Comparison of ENCODE assay signal across 8 cellular contexts in genomic region chr3:53253707-53254106, GRCh38. TPM values are rescaled to one million over a fixed set of nuclear protein-coding genes. Genes with fewer than 3 reads are reported as not detected.
DNase-seq lines count a peak whose midpoint lies in the region; ATAC-seq, FAIRE-seq and TF ChIP-seq lines count a peak whose summit lies in the region.

No MANE protein-coding gene starts in this region.

- DNase-seq in GM12891 (ENCODE audit: insufficient read length, low spot score) (no peak), SJSA1 (ENCODE audit: low read depth in 1 of 2, low spot score in 2 of 2) (no peak), fibroblast of lung (ENCODE audit: low read depth in 2 of 2) (peak in 1 of 2 donors; percentile 17), skeletal muscle cell (ENCODE audit: low read depth) (no peak), cortex of kidney (lab: John Stamatoyannopoulos, UW) (no peak), SIG-M5 (lab: John Stamatoyannopoulos, UW) (no peak), testis (no peak)

- ATAC-seq in GM19324 (IDR thresholded peaks at IDR 0.05; ENCODE audit: low FRiP score, unreplicated experiment) = no peak

- WGBS in testis, 2 donors = 70 to 72% methylated on average over 4 of the region's 4 CpGs

- peaks cover 11% of the 10 kb centered on the region for H4K20me1 ChIP-seq in fibroblast of lung (ENCODE audit: control insufficient read depth, extremely low read depth, insufficient read depth, low read length)

- TF ChIP-seq CTCF in fibroblast of lung (conservative IDR thresholded peaks at IDR 0.05 in 1 of 2, IDR thresholded peaks at IDR 0.05 in 1 of 2; ENCODE audit: low read depth in 1 of 2, low read length in 2 of 2) (no peak), testis (IDR thresholded peaks at IDR 0.05) (no peak)

- H3K4me2 ChIP-seq in fibroblast of lung (ENCODE audit: extremely low read depth, insufficient read depth, low read length) = peak overlapping the region; percentile 97

- H3K9me3 ChIP-seq in SJSA1 (replicated peaks) = no peaks in the 10 kb centered on the region
- H3K9me3 ChIP-seq in fibroblast of lung (ENCODE audit: control insufficient read depth, insufficient read depth, low read depth, low read length) = no peaks in the 10 kb centered on the region
- no peaks in the 10 kb centered on the region for H3K9me3 ChIP-seq in testis

- H3K27ac ChIP-seq in SJSA1 (no peak overlapping the region), fibroblast of lung (ENCODE audit: insufficient read depth, low read length) (peak overlapping the region; percentile 22), testis (no peak overlapping the region)

- H3K79me2 ChIP-seq in fibroblast of lung (ENCODE audit: control insufficient read depth, insufficient read depth, low read length) = peaks cover 71% of the 10 kb centered on the region

- peak; percentile 71 for FAIRE-seq in GM12891 (lab: Jason Lieb, UNC)

- H3K27me3 ChIP-seq in SJSA1 (replicated peaks) = no peaks in the 10 kb centered on the region
- H3K27me3 ChIP-seq in fibroblast of lung (ENCODE audit: control insufficient read depth, insufficient read depth, low read length) = no peaks in the 10 kb centered on the region
- no peaks in the 10 kb centered on the region for H3K27me3 ChIP-seq in testis

- peak overlapping the region; percentile 98 for H3K4me3 ChIP-seq in SJSA1
- peak overlapping the region; percentile 95 to 97 (median 97) for H3K4me3 ChIP-seq in fibroblast of lung (replicated peaks in 1 of 4; ENCODE audit: control extremely low read depth in 1 of 4, insufficient read depth in 1 of 4, low read depth in 3 of 4, low read length in 4 of 4)
- peak overlapping the region; percentile 83 for H3K4me3 ChIP-seq in skeletal muscle cell (ENCODE audit: low read depth, low read length)
- peak overlapping the region in 1 of 2 donors; percentile 89 for H3K4me3 ChIP-seq in testis

- H3K9ac ChIP-seq in fibroblast of lung (ENCODE audit: insufficient read depth, low read length) = no peak overlapping the region

- TF ChIP-seq POLR2A in GM12891 (IDR thresholded peaks at IDR 0.05; ENCODE audit: low read depth, low read length) (no peak), testis (IDR thresholded peaks at IDR 0.05) (no peak)

- H3K36me3 ChIP-seq in SJSA1 (peaks cover 41% of the 10 kb centered on the region), fibroblast of lung (ENCODE audit: control insufficient read depth, insufficient read depth, low read length) (peaks cover 3% of the 10 kb centered on the region), testis (ENCODE audit: low read depth, missing control alignments) (no peaks in the 10 kb centered on the region)

- no peak overlapping the region for H2AFZ ChIP-seq in fibroblast of lung (ENCODE audit: low read length)

- H3K4me1 ChIP-seq in SJSA1 (replicated peaks) = peaks cover 31% of the 10 kb centered on the region
- H3K4me1 ChIP-seq in fibroblast of lung (ENCODE audit: control insufficient read depth, extremely low read depth, insufficient read depth, low read length) = peaks cover 15% of the 10 kb centered on the region
- peaks cover 13% of the 10 kb centered on the region for H3K4me1 ChIP-seq in testis

- intact Hi-C loops in testis (cut with DNase I; ENCODE audit: low total_unique reads) = no loop called here

TF ChIP-seq in GM12891, 5 proteins besides CTCF, POLR2A, EP300 and RAD21:
- TF ChIP-seq SPI1 (IDR thresholded peaks at IDR 0.05; ENCODE audit: low read depth, low read length) = no peak
- no peak for TF ChIP-seq POU2F2 (IDR thresholded peaks at IDR 0.05; ENCODE audit: low read depth, low read length)
- TF ChIP-seq TAF1 (IDR thresholded peaks at IDR 0.05; ENCODE audit: low read depth, low read length) = no peak
- no peak for TF ChIP-seq POLR2AphosphoS5 (IDR thresholded peaks at IDR 0.05; ENCODE audit: low read depth, low read length)
- TF ChIP-seq PAX5 (IDR thresholded peaks at IDR 0.05; ENCODE audit: insufficient read depth, low read length, severe bottlenecking) = no peak

RNA-seq across cellular contexts. Expression of gene TKT, which starts 2.1 kb away (rescaled TPM):
- 189 TPM for polyA plus RNA-seq in GM12891 (2012; ENCODE audit: low read depth, missing spikeins)
- 182 and 278 TPM in 2 replicates for total RNA-seq in SJSA1 (2014; rRNA removed; shearing (Covaris generic))
- total RNA-seq in fibroblast of lung (810 and 846 TPM in 2 replicates), testis (100 to 1,000 TPM; 112 to 184 TPM)
- polyA plus RNA-seq in fibroblast of lung (163 and 225 TPM in 2 replicates), testis (ENCODE audit: insufficient read depth, low read depth, low replicate concordance) (99.9 TPM)
- polyA plus RNA-seq in fibroblast of lung (2012) = 422 and 584 TPM in 2 replicates
- polyA minus RNA-seq in fibroblast of lung (ENCODE audit: low replicate concordance) = 303 and 311 TPM in 2 replicates
